ENCODE assay signal across 10 cellular contexts in genomic region chr5:135038829-135039525, GRCh38. TPM values are rescaled to one million over a fixed set of nuclear protein-coding genes. Genes with fewer than 3 reads are reported as not detected.
A peak's percentile ranks its signal among the peaks of the same experiment; 100 is the strongest.
DNase-seq lines count a peak whose midpoint lies in the region; ATAC-seq and TF ChIP-seq lines count a peak whose summit lies in the region.
"Had no signal": no experiment of that assay in that cellular context is flagged by ENCODE, and none has a peak within 500 bp of the region (broad histone marks: within the 10 kb centered on the region; RNA-seq: fewer than 3 reads in every experiment).

No MANE protein-coding gene starts in this region.

- TF ChIP-seq POLR2A in esophagus muscularis mucosa (IDR thresholded peaks at IDR 0.05; ENCODE audit: low read depth) = no peak

- no peak overlapping the region for H2BK5ac ChIP-seq in trophoblast cell (ENCODE audit: low read depth, low read length, poor library complexity)

- H4K12ac ChIP-seq in trophoblast cell (ENCODE audit: low read depth, low read length) = no peak overlapping the region

- peaks cover 11% of the 10 kb centered on the region for H3K4me1 ChIP-seq in NT2/D1 (ENCODE audit: insufficient read depth, insufficient read length)
- H3K4me1 ChIP-seq in esophagus muscularis mucosa = peaks cover 21 to 37% (median 34%) of the 10 kb centered on the region in 4 donors
- peaks cover 7 to 10% of the 10 kb centered on the region in 2 experiments for H3K4me1 ChIP-seq in trophoblast cell (ENCODE audit: control insufficient read depth in 1 of 2, insufficient read depth in 2 of 2, low read length in 2 of 2)
- H3K4me1 ChIP-seq in Karpas-422 (ENCODE audit: low read length) = peaks cover 66% of the 10 kb centered on the region

- no peak for DNase-seq in CD4-positive, alpha-beta T cell
- DNase-seq in NT2/D1 (ENCODE audit: low read depth, low spot score) (no peak), esophagus muscularis mucosa (ENCODE audit: extremely low spot score) (no peak), trophoblast cell (no peak), iPS-NIHi7 (ENCODE audit: extremely low spot score) (no peak), Karpas-422 (no peak), NCI-H1417 treated with DMSO at 0.1 percent for 48 hours (lab: John Stamatoyannopoulos, UW) (no peak)
- DNase-seq: NCI-H524 treated with DMSO at 0.1 percent for 48 hours had no signal

- 17% methylated on average over 17 of the region's 67 CpGs for WGBS in esophagus muscularis mucosa
- no CpG with 5 or more reads among the region's 67 CpGs for WGBS in trophoblast cell (ENCODE audit: extremely low coverage, insufficient coverage, insufficient read length)

- H2AFZ ChIP-seq in trophoblast cell (ENCODE audit: insufficient read depth, low read length, poor library complexity) = no peak overlapping the region
- H2AFZ ChIP-seq in Karpas-422 (ENCODE audit: low read length) = no peak overlapping the region

- POLR2A ChIA-PET in CD4-positive, alpha-beta T cell (lab: Charles Lee) = no interaction called here

- no peaks in the 10 kb centered on the region for H3K36me3 Mint-ChIP-seq in CD4-positive, alpha-beta T cell (ENCODE audit: low read depth)

- TF ChIP-seq CTCF in CD4-positive, alpha-beta T cell (IDR thresholded peaks at IDR 0.05) = no peak
- TF ChIP-seq CTCF in esophagus muscularis mucosa (IDR thresholded peaks at IDR 0.05) = no peak

- H3K18ac ChIP-seq in trophoblast cell (ENCODE audit: low read length) = no peak overlapping the region

- H3K27ac Mint-ChIP-seq in CD4-positive, alpha-beta T cell = no peak overlapping the region

- no peak overlapping the region for H2AK5ac ChIP-seq in trophoblast cell (ENCODE audit: low read length)

- H3K79me2 ChIP-seq in trophoblast cell (ENCODE audit: control insufficient read depth, insufficient read depth, low read length, poor library complexity) = no peaks in the 10 kb centered on the region
- peaks cover 12% of the 10 kb centered on the region for H3K79me2 ChIP-seq in Karpas-422 (ENCODE audit: low read length)

- H3K4me2 ChIP-seq in trophoblast cell (ENCODE audit: low read length) = peak overlapping the region; percentile 2
- no peak overlapping the region for H3K4me2 ChIP-seq in Karpas-422 (ENCODE audit: low read depth, low read length, poor library complexity, severe bottlenecking)

- no peaks in the 10 kb centered on the region for H4K20me1 ChIP-seq in Karpas-422 (ENCODE audit: insufficient read depth, low read depth, low read length)

- intact Hi-C loops in CD4-positive, alpha-beta T cell (cut with DNase I, micrococcal nuclease) = no loop called here
- intact Hi-C loops in esophagus muscularis mucosa (cut with DNase I) = no loop called here

- no peak overlapping the region for H2BK12ac ChIP-seq in trophoblast cell (ENCODE audit: low read length)

- ATAC-seq in CD4-positive, alpha-beta T cell (ENCODE audit: poor library complexity) = peak; percentile 47
- no peak for ATAC-seq in HG03097 (IDR thresholded peaks at IDR 0.05; ENCODE audit: low FRiP score, unreplicated experiment)

- H3K4me1 Mint-ChIP-seq in CD4-positive, alpha-beta T cell (ENCODE audit: low read depth) = peaks cover 28% of the 10 kb centered on the region

- H2BK120ac ChIP-seq in trophoblast cell (ENCODE audit: insufficient read depth, low read length, poor library complexity) = no peak overlapping the region

- H3K9me3 ChIP-seq in CD4-positive, alpha-beta T cell (ENCODE audit: control insufficient read depth, low read length) = no peaks in the 10 kb centered on the region
- H3K9me3 ChIP-seq in NT2/D1 (ENCODE audit: insufficient read depth, low read length) (no peaks in the 10 kb centered on the region), esophagus muscularis mucosa (no peaks in the 10 kb centered on the region), trophoblast cell (ENCODE audit: insufficient read depth, low read depth, low read length) (peaks cover 23% of the 10 kb centered on the region), Karpas-422 (ENCODE audit: low read length) (no peaks in the 10 kb centered on the region)

- H3K9me3 Mint-ChIP-seq in CD4-positive, alpha-beta T cell = no peaks in the 10 kb centered on the region

- H3K4me3 ChIP-seq in NT2/D1 (ENCODE audit: insufficient read length, low read depth) (peak overlapping the region; percentile 26), esophagus muscularis mucosa (peak overlapping the region; percentile 34 to 56 (median 46)), trophoblast cell (ENCODE audit: low read depth, low read length) (no peak overlapping the region), Karpas-422 (ENCODE audit: low read length) (no peak overlapping the region)
- H3K4me3 ChIP-seq: cardiac muscle cell had no signal

- H4K8ac ChIP-seq in trophoblast cell (ENCODE audit: low read depth, low read length) = no peak overlapping the region

- peaks cover 85% of the 10 kb centered on the region for H3K27me3 ChIP-seq in CD4-positive, alpha-beta T cell (ENCODE audit: control insufficient read depth, insufficient read depth, low read length)
- peaks cover 95% of the 10 kb centered on the region for H3K27me3 ChIP-seq in NT2/D1 (ENCODE audit: insufficient read depth, insufficient read length)
- peaks cover 11 to 100% (median 51%) of the 10 kb centered on the region in 4 donors for H3K27me3 ChIP-seq in esophagus muscularis mucosa
- peaks cover 94% of the 10 kb centered on the region for H3K27me3 ChIP-seq in trophoblast cell (ENCODE audit: insufficient read depth, low read length)
- no peaks in the 10 kb centered on the region for H3K27me3 ChIP-seq in Karpas-422 (ENCODE audit: low read length)

- no peak overlapping the region for H3K23ac ChIP-seq in trophoblast cell (ENCODE audit: low read length)

- H3K9me2 ChIP-seq in Karpas-422 (replicated peaks; ENCODE audit: insufficient read depth, low read length) = no peaks in the 10 kb centered on the region

- H3K36me3 ChIP-seq in NT2/D1 (ENCODE audit: insufficient read depth, insufficient read length, low read length) (no peaks in the 10 kb centered on the region), esophagus muscularis mucosa (no peaks in the 10 kb centered on the region), trophoblast cell (ENCODE audit: control insufficient read depth in 1 of 2, insufficient read depth in 2 of 2, low read length in 2 of 2) (no peaks in the 10 kb centered on the region), Karpas-422 (ENCODE audit: insufficient read depth, low read length) (no peaks in the 10 kb centered on the region)
- H3K36me3 ChIP-seq: cardiac muscle cell had no signal

- no peak overlapping the region for H4K91ac ChIP-seq in trophoblast cell (ENCODE audit: low read depth, low read length)

- no peaks in the 10 kb centered on the region for H3K79me1 ChIP-seq in trophoblast cell (ENCODE audit: low read length)

- H3K14ac ChIP-seq in trophoblast cell (ENCODE audit: low read length) = no peak overlapping the region

- no peak for TF ChIP-seq EP300 in esophagus muscularis mucosa (IDR thresholded peaks at IDR 0.05)

- H3K27ac ChIP-seq in CD4-positive, alpha-beta T cell (ENCODE audit: low read depth, low read length) = no peak overlapping the region
- H3K27ac ChIP-seq in esophagus muscularis mucosa (replicated peaks in 1 of 4) (peak overlapping the region in 1 of 4 donors; percentile 57), trophoblast cell (ENCODE audit: low read depth, low read length) (no peak overlapping the region), Karpas-422 (ENCODE audit: low read length) (no peak overlapping the region)
- H3K27ac ChIP-seq: cardiac muscle cell had no signal

- CTCF ChIA-PET in CD4-positive, alpha-beta T cell (lab: Charles Lee) = no interaction called here

- H3K4me3 Mint-ChIP-seq in CD4-positive, alpha-beta T cell = peak overlapping the region; percentile 11

- H3K9ac ChIP-seq in NT2/D1 (ENCODE audit: insufficient read length, low read depth) (peak overlapping the region; percentile 61), trophoblast cell (ENCODE audit: low read length) (no peak overlapping the region), Karpas-422 (ENCODE audit: low read length) (no peak overlapping the region)

- no peak overlapping the region for H3K4ac ChIP-seq in trophoblast cell (ENCODE audit: low read depth, low read length)

- peaks cover 86% of the 10 kb centered on the region for H3K27me3 Mint-ChIP-seq in CD4-positive, alpha-beta T cell

RNA-seq across cellular contexts. Expression of gene PITX1, which starts 4.9 kb away (rescaled TPM):
- not detected for total RNA-seq in CD4-positive, alpha-beta T cell
- 1 to 10 TPM; 3.7 to 8.7 (median 6.2) TPM for total RNA-seq in esophagus muscularis mucosa
- 22.0 and 23.6 TPM in 2 replicates for polyA plus RNA-seq in trophoblast cell (2013)
- 173 and 469 TPM in 2 replicates for total RNA-seq in Karpas-422 (2014; rRNA removed; shearing (Covaris generic); ENCODE audit: low replicate concordance)
- total RNA-seq: cardiac muscle cell had no signal

Comparison
In these comparisons a context has a peak if more than half of its experiments do, and no peak if none do; other contexts are left out.
1. H3K4me3 ChIP-seq: peak in NT2/D1 (single experiment) and esophagus muscularis mucosa (4 of 4); none in trophoblast cell (single experiment) and Karpas-422 (single experiment).
2. RNA of gene PITX1, which starts 4.9 kb away (total RNA-seq): 173 to 469 TPM in Karpas-422; 3.7 to 8.7 TPM in esophagus muscularis mucosa and not detected in CD4-positive, alpha-beta T cell; every median in the first group is over 10 times any median in the second.